Comparison of ENCODE assay signal across 1 cellular context in the genomic region with DNA sequence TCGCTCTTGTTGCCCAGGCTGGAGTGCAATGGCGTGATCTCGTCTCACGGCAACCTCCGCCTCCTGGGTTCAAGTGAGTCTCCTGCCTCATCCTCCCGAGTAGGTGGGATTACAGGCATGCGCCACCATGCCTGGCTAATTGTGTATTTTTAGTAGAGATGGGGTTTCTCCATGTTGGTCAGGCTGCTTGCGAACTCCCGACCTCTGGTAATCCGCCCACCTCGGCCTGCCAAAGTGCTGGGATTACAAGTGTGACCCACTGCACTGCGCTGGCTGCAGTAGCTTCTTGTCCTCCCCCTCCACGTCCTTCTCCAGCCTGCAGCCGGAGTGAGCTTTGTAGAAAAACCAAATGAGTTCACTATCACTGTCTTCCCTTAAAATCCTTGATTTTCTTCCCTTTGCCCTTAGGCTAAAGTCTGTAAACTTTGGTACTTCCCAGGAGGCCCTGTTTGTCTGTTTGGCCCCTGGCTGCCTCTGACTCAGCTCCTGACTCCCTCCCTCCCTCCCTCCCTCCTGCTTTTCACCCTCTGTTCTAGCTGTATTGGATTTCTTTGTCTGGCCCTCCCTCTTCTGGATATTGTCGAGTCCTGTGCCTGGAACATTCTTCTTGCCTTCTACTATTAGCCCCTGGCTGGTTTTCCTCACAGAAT.
TF ChIP-seq lines count a peak whose summit lies in the region.

No MANE protein-coding gene starts in this region.

TF ChIP-seq in HepG2, 621 proteins besides CTCF, POLR2A, EP300 and RAD21 (continued from another document and continues in another):
- TF ChIP-seq, protein P1, sequence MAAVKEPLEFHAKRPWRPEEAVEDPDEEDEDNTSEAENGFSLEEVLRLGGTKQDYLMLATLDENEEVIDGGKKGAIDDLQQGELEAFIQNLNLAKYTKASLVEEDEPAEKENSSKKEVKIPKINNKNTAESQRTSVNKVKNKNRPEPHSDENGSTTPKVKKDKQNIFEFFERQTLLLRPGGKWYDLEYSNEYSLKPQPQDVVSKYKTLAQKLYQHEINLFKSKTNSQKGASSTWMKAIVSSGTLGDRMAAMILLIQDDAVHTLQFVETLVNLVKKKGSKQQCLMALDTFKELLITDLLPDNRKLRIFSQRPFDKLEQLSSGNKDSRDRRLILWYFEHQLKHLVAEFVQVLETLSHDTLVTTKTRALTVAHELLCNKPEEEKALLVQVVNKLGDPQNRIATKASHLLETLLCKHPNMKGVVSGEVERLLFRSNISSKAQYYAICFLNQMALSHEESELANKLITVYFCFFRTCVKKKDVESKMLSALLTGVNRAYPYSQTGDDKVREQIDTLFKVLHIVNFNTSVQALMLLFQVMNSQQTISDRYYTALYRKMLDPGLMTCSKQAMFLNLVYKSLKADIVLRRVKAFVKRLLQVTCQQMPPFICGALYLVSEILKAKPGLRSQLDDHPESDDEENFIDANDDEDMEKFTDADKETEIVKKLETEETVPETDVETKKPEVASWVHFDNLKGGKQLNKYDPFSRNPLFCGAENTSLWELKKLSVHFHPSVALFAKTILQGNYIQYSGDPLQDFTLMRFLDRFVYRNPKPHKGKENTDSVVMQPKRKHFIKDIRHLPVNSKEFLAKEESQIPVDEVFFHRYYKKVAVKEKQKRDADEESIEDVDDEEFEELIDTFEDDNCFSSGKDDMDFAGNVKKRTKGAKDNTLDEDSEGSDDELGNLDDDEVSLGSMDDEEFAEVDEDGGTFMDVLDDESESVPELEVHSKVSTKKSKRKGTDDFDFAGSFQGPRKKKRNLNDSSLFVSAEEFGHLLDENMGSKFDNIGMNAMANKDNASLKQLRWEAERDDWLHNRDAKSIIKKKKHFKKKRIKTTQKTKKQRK (IDR thresholded peaks at IDR 0.05; ENCODE audit: low read length), result no peak
- TF ChIP-seq PLRG1 (conservative IDR thresholded peaks at IDR 0.05) (no peak), SUZ12 (IDR thresholded peaks at IDR 0.05; ENCODE audit: low read depth, low read length) (no peak), TP53 (CRISPR knock-in tag; conservative IDR thresholded peaks at IDR 0.05) (no peak), GATAD1 (CRISPR knock-in tag; IDR thresholded peaks at IDR 0.05) (peak; percentile 73), ZNF776 (CRISPR knock-in tag; IDR thresholded peaks at IDR 0.05) (peak; percentile 16; the same call in 1 of the 2 replicates), PRMT3 (CRISPR knock-in tag; IDR thresholded peaks at IDR 0.05; ENCODE audit: borderline replicate concordance, low read depth) (no peak), ERF (CRISPR knock-in tag; IDR thresholded peaks at IDR 0.05) (peak; percentile 90), ETV6 (CRISPR knock-in tag; conservative IDR thresholded peaks at IDR 0.05) (no peak; the same call in 1 of the 2 replicates), ZFP82 (CRISPR knock-in tag; IDR thresholded peaks at IDR 0.05; ENCODE audit: borderline replicate concordance) (no peak), ZNF879 (CRISPR knock-in tag; IDR thresholded peaks at IDR 0.05) (no peak; the same call in 1 of the 2 replicates), GPN1 (CRISPR knock-in tag; IDR thresholded peaks at IDR 0.05; ENCODE audit: borderline replicate concordance) (no peak), PHB2 (IDR thresholded peaks at IDR 0.05; ENCODE audit: partially characterized antibody) (no peak), KLF12 (CRISPR knock-in tag; IDR thresholded peaks at IDR 0.05; ENCODE audit: borderline replicate concordance) (0 out of 2 replicates have a peak, but pooled peaks have one; percentile 58), FOXM1 (CRISPR knock-in tag; IDR thresholded peaks at IDR 0.05) (no peak), ZNF510 (CRISPR knock-in tag; IDR thresholded peaks at IDR 0.05; ENCODE audit: low read depth) (0 out of 2 replicates have a peak, but pooled peaks have one; percentile 21), ZNF121 (CRISPR knock-in tag; IDR thresholded peaks at IDR 0.05) (no peak; the same call in 1 of the 2 replicates), NFE2 (CRISPR knock-in tag; IDR thresholded peaks at IDR 0.05) (no peak), PTBP1 (IDR thresholded peaks at IDR 0.05; ENCODE audit: low read depth, low read length, poor library complexity, severe bottlenecking) (no peak), NKX3-1 (CRISPR knock-in tag; IDR thresholded peaks at IDR 0.05) (no peak), CEBPB (IDR thresholded peaks at IDR 0.05; ENCODE audit: borderline replicate concordance, low read depth, low read length) (no peak), STAG1 (CRISPR knock-in tag; IDR thresholded peaks at IDR 0.05) (peak; percentile 77), KLF16 (CRISPR knock-in tag; IDR thresholded peaks at IDR 0.05) (peak in 1 of 2 experiments; percentile 65; a peak in 1 of 4 replicates), GABPB1 (CRISPR knock-in tag; IDR thresholded peaks at IDR 0.05) (peak; percentile 32), CREB1 (IDR thresholded peaks at IDR 0.05) (no peak), CREB1 (CRISPR knock-in tag; IDR thresholded peaks at IDR 0.05) (peak; percentile 21; the same call in 1 of the 2 replicates), SP2 (CRISPR knock-in tag; IDR thresholded peaks at IDR 0.05) (no peak), SIX1 (CRISPR knock-in tag; IDR thresholded peaks at IDR 0.05; ENCODE audit: borderline replicate concordance) (peak; percentile 61; the same call in 1 of the 2 replicates), ZEB1 (IDR thresholded peaks at IDR 0.05; ENCODE audit: insufficient replicate concordance, low read depth) (peak; percentile 79), EZH2 (conservative IDR thresholded peaks at IDR 0.05; ENCODE audit: low read depth, low read length) (no peak), ZNF33A (CRISPR knock-in tag; IDR thresholded peaks at IDR 0.05; ENCODE audit: borderline replicate concordance) (no peak)
- TF ChIP-seq, protein P2, sequence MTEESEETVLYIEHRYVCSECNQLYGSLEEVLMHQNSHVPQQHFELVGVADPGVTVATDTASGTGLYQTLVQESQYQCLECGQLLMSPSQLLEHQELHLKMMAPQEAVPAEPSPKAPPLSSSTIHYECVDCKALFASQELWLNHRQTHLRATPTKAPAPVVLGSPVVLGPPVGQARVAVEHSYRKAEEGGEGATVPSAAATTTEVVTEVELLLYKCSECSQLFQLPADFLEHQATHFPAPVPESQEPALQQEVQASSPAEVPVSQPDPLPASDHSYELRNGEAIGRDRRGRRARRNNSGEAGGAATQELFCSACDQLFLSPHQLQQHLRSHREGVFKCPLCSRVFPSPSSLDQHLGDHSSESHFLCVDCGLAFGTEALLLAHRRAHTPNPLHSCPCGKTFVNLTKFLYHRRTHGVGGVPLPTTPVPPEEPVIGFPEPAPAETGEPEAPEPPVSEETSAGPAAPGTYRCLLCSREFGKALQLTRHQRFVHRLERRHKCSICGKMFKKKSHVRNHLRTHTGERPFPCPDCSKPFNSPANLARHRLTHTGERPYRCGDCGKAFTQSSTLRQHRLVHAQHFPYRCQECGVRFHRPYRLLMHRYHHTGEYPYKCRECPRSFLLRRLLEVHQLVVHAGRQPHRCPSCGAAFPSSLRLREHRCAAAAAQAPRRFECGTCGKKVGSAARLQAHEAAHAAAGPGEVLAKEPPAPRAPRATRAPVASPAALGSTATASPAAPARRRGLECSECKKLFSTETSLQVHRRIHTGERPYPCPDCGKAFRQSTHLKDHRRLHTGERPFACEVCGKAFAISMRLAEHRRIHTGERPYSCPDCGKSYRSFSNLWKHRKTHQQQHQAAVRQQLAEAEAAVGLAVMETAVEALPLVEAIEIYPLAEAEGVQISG (CRISPR knock-in tag; IDR thresholded peaks at IDR 0.05), result 0 out of 2 replicates have a peak, but pooled peaks have one; percentile 18
- TF ChIP-seq, protein P3, sequence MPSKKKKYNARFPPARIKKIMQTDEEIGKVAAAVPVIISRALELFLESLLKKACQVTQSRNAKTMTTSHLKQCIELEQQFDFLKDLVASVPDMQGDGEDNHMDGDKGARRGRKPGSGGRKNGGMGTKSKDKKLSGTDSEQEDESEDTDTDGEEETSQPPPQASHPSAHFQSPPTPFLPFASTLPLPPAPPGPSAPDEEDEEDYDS (CRISPR knock-in tag; IDR thresholded peaks at IDR 0.05), result peak; percentile 72; the same call in 1 of the 2 replicates
- TF ChIP-seq, protein P4, sequence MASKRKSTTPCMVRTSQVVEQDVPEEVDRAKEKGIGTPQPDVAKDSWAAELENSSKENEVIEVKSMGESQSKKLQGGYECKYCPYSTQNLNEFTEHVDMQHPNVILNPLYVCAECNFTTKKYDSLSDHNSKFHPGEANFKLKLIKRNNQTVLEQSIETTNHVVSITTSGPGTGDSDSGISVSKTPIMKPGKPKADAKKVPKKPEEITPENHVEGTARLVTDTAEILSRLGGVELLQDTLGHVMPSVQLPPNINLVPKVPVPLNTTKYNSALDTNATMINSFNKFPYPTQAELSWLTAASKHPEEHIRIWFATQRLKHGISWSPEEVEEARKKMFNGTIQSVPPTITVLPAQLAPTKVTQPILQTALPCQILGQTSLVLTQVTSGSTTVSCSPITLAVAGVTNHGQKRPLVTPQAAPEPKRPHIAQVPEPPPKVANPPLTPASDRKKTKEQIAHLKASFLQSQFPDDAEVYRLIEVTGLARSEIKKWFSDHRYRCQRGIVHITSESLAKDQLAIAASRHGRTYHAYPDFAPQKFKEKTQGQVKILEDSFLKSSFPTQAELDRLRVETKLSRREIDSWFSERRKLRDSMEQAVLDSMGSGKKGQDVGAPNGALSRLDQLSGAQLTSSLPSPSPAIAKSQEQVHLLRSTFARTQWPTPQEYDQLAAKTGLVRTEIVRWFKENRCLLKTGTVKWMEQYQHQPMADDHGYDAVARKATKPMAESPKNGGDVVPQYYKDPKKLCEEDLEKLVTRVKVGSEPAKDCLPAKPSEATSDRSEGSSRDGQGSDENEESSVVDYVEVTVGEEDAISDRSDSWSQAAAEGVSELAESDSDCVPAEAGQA (IDR thresholded peaks at IDR 0.05; ENCODE audit: low read depth), result peak; percentile 45; the same call in 1 of the 2 replicates
- TF ChIP-seq, protein P4 (CRISPR knock-in tag; IDR thresholded peaks at IDR 0.05; ENCODE audit: borderline replicate concordance), result no peak
- TF ChIP-seq, protein P5, sequence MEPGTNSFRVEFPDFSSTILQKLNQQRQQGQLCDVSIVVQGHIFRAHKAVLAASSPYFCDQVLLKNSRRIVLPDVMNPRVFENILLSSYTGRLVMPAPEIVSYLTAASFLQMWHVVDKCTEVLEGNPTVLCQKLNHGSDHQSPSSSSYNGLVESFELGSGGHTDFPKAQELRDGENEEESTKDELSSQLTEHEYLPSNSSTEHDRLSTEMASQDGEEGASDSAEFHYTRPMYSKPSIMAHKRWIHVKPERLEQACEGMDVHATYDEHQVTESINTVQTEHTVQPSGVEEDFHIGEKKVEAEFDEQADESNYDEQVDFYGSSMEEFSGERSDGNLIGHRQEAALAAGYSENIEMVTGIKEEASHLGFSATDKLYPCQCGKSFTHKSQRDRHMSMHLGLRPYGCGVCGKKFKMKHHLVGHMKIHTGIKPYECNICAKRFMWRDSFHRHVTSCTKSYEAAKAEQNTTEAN (CRISPR knock-in tag; conservative IDR thresholded peaks at IDR 0.05), result no peak
- TF ChIP-seq, protein P6, sequence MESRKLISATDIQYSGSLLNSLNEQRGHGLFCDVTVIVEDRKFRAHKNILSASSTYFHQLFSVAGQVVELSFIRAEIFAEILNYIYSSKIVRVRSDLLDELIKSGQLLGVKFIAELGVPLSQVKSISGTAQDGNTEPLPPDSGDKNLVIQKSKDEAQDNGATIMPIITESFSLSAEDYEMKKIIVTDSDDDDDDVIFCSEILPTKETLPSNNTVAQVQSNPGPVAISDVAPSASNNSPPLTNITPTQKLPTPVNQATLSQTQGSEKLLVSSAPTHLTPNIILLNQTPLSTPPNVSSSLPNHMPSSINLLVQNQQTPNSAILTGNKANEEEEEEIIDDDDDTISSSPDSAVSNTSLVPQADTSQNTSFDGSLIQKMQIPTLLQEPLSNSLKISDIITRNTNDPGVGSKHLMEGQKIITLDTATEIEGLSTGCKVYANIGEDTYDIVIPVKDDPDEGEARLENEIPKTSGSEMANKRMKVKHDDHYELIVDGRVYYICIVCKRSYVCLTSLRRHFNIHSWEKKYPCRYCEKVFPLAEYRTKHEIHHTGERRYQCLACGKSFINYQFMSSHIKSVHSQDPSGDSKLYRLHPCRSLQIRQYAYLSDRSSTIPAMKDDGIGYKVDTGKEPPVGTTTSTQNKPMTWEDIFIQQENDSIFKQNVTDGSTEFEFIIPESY (CRISPR knock-in tag; IDR thresholded peaks at IDR 0.05), result peak; percentile 67
- TF ChIP-seq, protein P7, sequence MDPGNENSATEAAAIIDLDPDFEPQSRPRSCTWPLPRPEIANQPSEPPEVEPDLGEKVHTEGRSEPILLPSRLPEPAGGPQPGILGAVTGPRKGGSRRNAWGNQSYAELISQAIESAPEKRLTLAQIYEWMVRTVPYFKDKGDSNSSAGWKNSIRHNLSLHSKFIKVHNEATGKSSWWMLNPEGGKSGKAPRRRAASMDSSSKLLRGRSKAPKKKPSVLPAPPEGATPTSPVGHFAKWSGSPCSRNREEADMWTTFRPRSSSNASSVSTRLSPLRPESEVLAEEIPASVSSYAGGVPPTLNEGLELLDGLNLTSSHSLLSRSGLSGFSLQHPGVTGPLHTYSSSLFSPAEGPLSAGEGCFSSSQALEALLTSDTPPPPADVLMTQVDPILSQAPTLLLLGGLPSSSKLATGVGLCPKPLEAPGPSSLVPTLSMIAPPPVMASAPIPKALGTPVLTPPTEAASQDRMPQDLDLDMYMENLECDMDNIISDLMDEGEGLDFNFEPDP (CRISPR knock-in tag; conservative IDR thresholded peaks at IDR 0.05), result no peak
- TF ChIP-seq, protein P8, sequence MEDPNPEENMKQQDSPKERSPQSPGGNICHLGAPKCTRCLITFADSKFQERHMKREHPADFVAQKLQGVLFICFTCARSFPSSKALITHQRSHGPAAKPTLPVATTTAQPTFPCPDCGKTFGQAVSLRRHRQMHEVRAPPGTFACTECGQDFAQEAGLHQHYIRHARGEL (CRISPR knock-in tag; IDR thresholded peaks at IDR 0.05), result no peak
